In the genomic region with DNA sequence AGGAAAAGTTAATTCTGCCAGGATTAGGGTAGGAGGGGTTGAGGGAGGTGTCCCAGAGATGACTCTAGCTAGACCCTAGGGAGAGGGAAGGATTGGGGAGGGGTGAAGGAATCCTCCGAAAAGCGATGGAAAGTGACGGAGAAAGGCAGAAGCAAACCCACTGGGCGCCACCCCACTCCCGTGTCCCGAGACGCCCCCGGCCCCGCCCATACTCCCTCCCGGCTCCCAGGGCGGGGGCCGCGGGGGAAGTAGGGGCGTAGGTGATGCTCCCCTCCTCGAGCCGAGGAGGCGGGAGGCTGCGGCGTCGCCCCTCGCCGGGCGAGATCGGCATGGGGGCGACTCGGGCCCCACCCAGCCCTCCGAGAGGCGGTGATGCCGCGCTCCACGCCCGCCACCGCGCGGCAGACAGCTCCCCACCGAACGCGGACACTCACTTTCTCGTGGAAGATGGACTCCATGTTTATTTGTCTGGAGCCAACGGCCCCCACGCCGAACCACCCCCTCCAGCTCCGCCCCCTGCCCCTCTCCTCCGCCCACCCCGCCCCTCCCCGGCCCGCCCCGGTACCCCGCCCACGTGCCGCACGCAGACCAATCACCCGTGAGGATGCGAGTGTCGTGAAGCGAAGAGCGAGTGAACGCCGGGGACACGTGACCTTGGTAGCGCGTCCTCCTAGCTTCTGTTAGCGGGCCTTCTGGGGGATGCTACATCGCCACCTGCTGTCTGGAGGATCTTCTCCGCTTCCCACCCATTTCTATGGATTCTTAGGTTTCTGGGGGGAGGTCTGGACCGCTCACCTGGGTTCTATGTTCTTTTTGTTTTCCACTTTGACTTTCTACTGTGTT, we compare ENCODE assay signal across 8 cellular contexts. TPM values are rescaled to one million over a fixed set of nuclear protein-coding genes. Genes with fewer than 3 reads are reported as not detected.
DNase-seq lines count a peak whose midpoint lies in the region; ATAC-seq, FAIRE-seq and TF ChIP-seq lines count a peak whose summit lies in the region.

Gene ATXN3 (minus strand): TSS at position 488 of the 843 bp plus-strand sequence. CDS start 30 bp downstream, at position 458.

- peaks cover 18% of the 10 kb centered on the region for H4K20me1 ChIP-seq in astrocyte (ENCODE audit: insufficient read depth, low read length)
- H4K20me1 ChIP-seq in hepatocyte (ENCODE audit: insufficient read depth, poor library complexity, severe bottlenecking) = no peaks in the 10 kb centered on the region

- H3K79me2 ChIP-seq in astrocyte (ENCODE audit: insufficient read depth, low read length) (peaks cover 40% of the 10 kb centered on the region), hepatocyte (peaks cover 40% of the 10 kb centered on the region)

- ATAC-seq in GM18502 (IDR thresholded peaks at IDR 0.05; ENCODE audit: poor library complexity, unreplicated experiment) = peak; percentile 90
- ATAC-seq in HG02970 (IDR thresholded peaks at IDR 0.05; ENCODE audit: low FRiP score, unreplicated experiment) = peak; percentile 90

- H3K4me2 ChIP-seq in astrocyte (ENCODE audit: low read length) (peak within 1 kb of the TSS; percentile 98), hepatocyte (peak within 1 kb of the TSS; percentile 70)

- DNase-seq in NCI-H1930 (lab: John Stamatoyannopoulos, UW) (peak; percentile 96 to 97), astrocyte (ENCODE audit: low read depth) (peak; percentile 98), hepatocyte (ENCODE audit: low spot score) (peak; percentile 99), renal cortical epithelial cell (ENCODE audit: low read depth) (peak; percentile 96), cortex of kidney (lab: John Stamatoyannopoulos, UW) (no peak)
- DNase-seq in T-helper 2 cell treated with Interferon-gamma antibody and Interleukin-4, amounts not matched to agents 5 μg/mL and 100 μg/mL, for 36 hours (ENCODE audit: low spot score) = peak; percentile 96

- H3K9me3 Mint-ChIP-seq in T-helper 2 cell treated with Interferon-gamma antibody and Interleukin-4, amounts not matched to agents 5 μg/mL and 100 μg/mL, for 36 hours = no peaks in the 10 kb centered on the region
- peaks cover 2% of the 10 kb centered on the region for H3K9me3 Mint-ChIP-seq in astrocyte (ENCODE audit: unreplicated experiment)

- WGBS in hepatocyte (ENCODE audit: low lambda C conversion rate, missing lambda C conversion rate) = 3% methylated on average over 31 of the region's 66 CpGs

- peak within 1 kb of the TSS; percentile 91 for H3K27ac Mint-ChIP-seq in T-helper 2 cell treated with Interferon-gamma antibody and Interleukin-4, amounts not matched to agents 5 μg/mL and 100 μg/mL, for 36 hours
- peak within 1 kb of the TSS; percentile 70 for H3K27ac Mint-ChIP-seq in astrocyte (ENCODE audit: unreplicated experiment)

- peak within 1 kb of the TSS; percentile 89 for H3K27ac ChIP-seq in astrocyte (ENCODE audit: low read depth, low read length)
- peak within 1 kb of the TSS; percentile 95 for H3K27ac ChIP-seq in hepatocyte

- peak; percentile 63 for FAIRE-seq in astrocyte (lab: Jason Lieb, UNC)

- H3K4me3 Mint-ChIP-seq in T-helper 2 cell treated with Interferon-gamma antibody and Interleukin-4, amounts not matched to agents 5 μg/mL and 100 μg/mL, for 36 hours = peak within 1 kb of the TSS; percentile 93
- peak within 1 kb of the TSS; percentile 95 for H3K4me3 Mint-ChIP-seq in astrocyte (ENCODE audit: unreplicated experiment)

- H3K27me3 Mint-ChIP-seq in T-helper 2 cell treated with Interferon-gamma antibody and Interleukin-4, amounts not matched to agents 5 μg/mL and 100 μg/mL, for 36 hours (ENCODE audit: low read depth) = no peaks in the 10 kb centered on the region
- H3K27me3 Mint-ChIP-seq in astrocyte (ENCODE audit: low read depth, unreplicated experiment) = no peaks in the 10 kb centered on the region

- peak within 1 kb of the TSS; percentile 93 for H3K4me3 ChIP-seq in astrocyte (ENCODE audit: insufficient read depth, low read depth, low read length)
- peak within 1 kb of the TSS; percentile 96 for H3K4me3 ChIP-seq in hepatocyte

- peaks cover 23% of the 10 kb centered on the region for H3K4me1 Mint-ChIP-seq in T-helper 2 cell treated with Interferon-gamma antibody and Interleukin-4, amounts not matched to agents 5 μg/mL and 100 μg/mL, for 36 hours (ENCODE audit: low read depth)
- H3K4me1 Mint-ChIP-seq in astrocyte (ENCODE audit: low read depth, unreplicated experiment) = peaks cover 3% of the 10 kb centered on the region

- no peaks in the 10 kb centered on the region for H3K36me3 ChIP-seq in astrocyte (ENCODE audit: insufficient read depth, low read length)
- no peaks in the 10 kb centered on the region for H3K36me3 ChIP-seq in hepatocyte (replicated peaks; ENCODE audit: insufficient read depth, low read depth)

- H3K9me3 ChIP-seq in astrocyte (ENCODE audit: insufficient read depth, low read depth, low read length) = no peaks in the 10 kb centered on the region
- H3K9me3 ChIP-seq in hepatocyte (ENCODE audit: low read depth) = no peaks in the 10 kb centered on the region

- no peaks in the 10 kb centered on the region for H3K36me3 Mint-ChIP-seq in T-helper 2 cell treated with Interferon-gamma antibody and Interleukin-4, amounts not matched to agents 5 μg/mL and 100 μg/mL, for 36 hours (ENCODE audit: low read depth)
- H3K36me3 Mint-ChIP-seq in astrocyte (ENCODE audit: low read depth, unreplicated experiment) = peaks cover 3% of the 10 kb centered on the region

- TF ChIP-seq CTCF in astrocyte (IDR thresholded peaks at IDR 0.05; ENCODE audit: insufficient read depth, low read depth, low read length) (peak; percentile 74), hepatocyte (IDR thresholded peaks at IDR 0.05; ENCODE audit: poor library complexity) (peak; percentile 83)

- peak within 1 kb of the TSS; percentile 87 for H2AFZ ChIP-seq in astrocyte (ENCODE audit: low read depth, low read length)
- H2AFZ ChIP-seq in hepatocyte = peak within 1 kb of the TSS; percentile 89

- no peaks in the 10 kb centered on the region for H3K9me2 ChIP-seq in hepatocyte (replicated peaks; ENCODE audit: insufficient read depth)

- peak within 1 kb of the TSS; percentile 95 for H3K9ac ChIP-seq in astrocyte (ENCODE audit: low read length)

- H3K4me1 ChIP-seq in astrocyte (ENCODE audit: insufficient read depth, low read length) (peaks cover 4% of the 10 kb centered on the region), hepatocyte (ENCODE audit: insufficient read depth) (no peaks in the 10 kb centered on the region)

- H3K27me3 ChIP-seq in astrocyte (ENCODE audit: insufficient read depth, low read length) (no peaks in the 10 kb centered on the region), hepatocyte (peaks cover 5% of the 10 kb centered on the region)

RNA-seq across cellular contexts. Expression of gene ATXN3, which starts in this region (rescaled TPM):
- total RNA-seq in astrocyte (19.9 and 24.2 TPM in 2 replicates), hepatocyte (19.7 and 24.4 TPM in 2 replicates), renal cortical epithelial cell (55.6 and 81.6 TPM in 2 replicates)
- 15.0 and 15.3 TPM in 2 replicates for polyA plus RNA-seq in hepatocyte
